19 cellular contexts compared by ENCODE assay signal in genomic region chr14:70902186-70902585, GRCh38. TPM values are rescaled to one million over a fixed set of nuclear protein-coding genes. Genes with fewer than 3 reads are reported as not detected.
DNase-seq lines count a peak whose midpoint lies in the region; ATAC-seq and TF ChIP-seq lines count a peak whose summit lies in the region.
"Had no signal": no experiment of that assay in that cellular context is flagged by ENCODE, and none has a peak within 500 bp of the region (broad histone marks: within the 10 kb centered on the region; RNA-seq: fewer than 3 reads in every experiment).

No MANE protein-coding gene starts in this region.

- H3K9me3 ChIP-seq in SK-N-SH (no peaks in the 10 kb centered on the region), psoas muscle (no peaks in the 10 kb centered on the region)

- no peak overlapping the region for H3K4me2 ChIP-seq in SK-N-SH
- H3K4me2 ChIP-seq: KMS-11 had no signal

- H3K4me3 Mint-ChIP-seq in activated naive CD4-positive, alpha-beta T cell treated with anti-CD3 and anti-CD28 coated beads for 36 hours = no peak overlapping the region
- no peak overlapping the region for H3K4me3 Mint-ChIP-seq in activated naive CD4-positive, alpha-beta T cell treated with anti-CD3 and anti-CD28 coated beads, Interleukin-2, amount 10 ng/mL, durations not matched to agents 7 days and 5 days
- H3K4me3 Mint-ChIP-seq in chondrocyte (ENCODE audit: unreplicated experiment) = no peak overlapping the region
- H3K4me3 Mint-ChIP-seq: B cell; CD4-positive, CD25-positive, alpha-beta regulatory T cell had no signal

- H3K36me3 ChIP-seq in SK-N-SH (replicated peaks in 1 of 2; ENCODE audit: control insufficient read depth in 1 of 2, insufficient read depth in 2 of 2, low read length in 1 of 2) (no peaks in the 10 kb centered on the region), psoas muscle (ENCODE audit: insufficient read depth in 1 of 2, low read depth in 1 of 2) (no peaks in the 10 kb centered on the region)

- POLR2A ChIA-PET in SK-N-SH (lab: Yijun Ruan, JAX) = no interaction called here

- H3K4me1 Mint-ChIP-seq in activated naive CD4-positive, alpha-beta T cell treated with anti-CD3 and anti-CD28 coated beads for 36 hours (ENCODE audit: low read depth) = peaks cover 58% of the 10 kb centered on the region
- peaks cover 25% of the 10 kb centered on the region for H3K4me1 Mint-ChIP-seq in activated naive CD4-positive, alpha-beta T cell treated with anti-CD3 and anti-CD28 coated beads, Interleukin-2, amount 10 ng/mL, durations not matched to agents 7 days and 5 days
- H3K4me1 Mint-ChIP-seq in chondrocyte (ENCODE audit: low read depth) = peaks cover 48% of the 10 kb centered on the region

- peaks cover 12% of the 10 kb centered on the region for H3F3A ChIP-seq in SK-N-SH (replicated peaks; ENCODE audit: insufficient read depth)

- H3K27me3 ChIP-seq in SK-N-SH (ENCODE audit: insufficient read depth) = no peaks in the 10 kb centered on the region
- H3K27me3 ChIP-seq in psoas muscle (ENCODE audit: insufficient read depth in 3 of 3, low read length in 2 of 3) = no peaks in the 10 kb centered on the region

- no peaks in the 10 kb centered on the region for H3K9me3 Mint-ChIP-seq in activated naive CD4-positive, alpha-beta T cell treated with anti-CD3 and anti-CD28 coated beads for 36 hours
- H3K9me3 Mint-ChIP-seq in activated naive CD4-positive, alpha-beta T cell treated with anti-CD3 and anti-CD28 coated beads, Interleukin-2, amount 10 ng/mL, durations not matched to agents 7 days and 5 days = no peaks in the 10 kb centered on the region
- H3K9me3 Mint-ChIP-seq in chondrocyte (ENCODE audit: low read depth) = no peaks in the 10 kb centered on the region
- H3K9me3 Mint-ChIP-seq: HFFc6 had no signal

- H3K36me3 Mint-ChIP-seq in activated naive CD4-positive, alpha-beta T cell treated with anti-CD3 and anti-CD28 coated beads for 36 hours (ENCODE audit: low read depth) = no peaks in the 10 kb centered on the region
- no peaks in the 10 kb centered on the region for H3K36me3 Mint-ChIP-seq in activated naive CD4-positive, alpha-beta T cell treated with anti-CD3 and anti-CD28 coated beads, Interleukin-2, amount 10 ng/mL, durations not matched to agents 7 days and 5 days
- no peaks in the 10 kb centered on the region for H3K36me3 Mint-ChIP-seq in chondrocyte (ENCODE audit: low read depth)
- H3K36me3 Mint-ChIP-seq: CD4-positive, CD25-positive, alpha-beta regulatory T cell had no signal

- H3K27me3 Mint-ChIP-seq in activated naive CD4-positive, alpha-beta T cell treated with anti-CD3 and anti-CD28 coated beads for 36 hours (ENCODE audit: low read depth) = no peaks in the 10 kb centered on the region
- H3K27me3 Mint-ChIP-seq in activated naive CD4-positive, alpha-beta T cell treated with anti-CD3 and anti-CD28 coated beads, Interleukin-2, amount 10 ng/mL, durations not matched to agents 7 days and 5 days = peaks cover 5% of the 10 kb centered on the region
- no peaks in the 10 kb centered on the region for H3K27me3 Mint-ChIP-seq in chondrocyte (ENCODE audit: low read depth)
- H3K27me3 Mint-ChIP-seq: B cell had no signal

- no peaks in the 10 kb centered on the region for H4K20me1 ChIP-seq in SK-N-SH (ENCODE audit: insufficient read depth)

- peak overlapping the region in 1 of 2 experiments; percentile 86; a peak in 2 of 4 replicates for H3K27ac ChIP-seq in SK-N-SH (ENCODE audit: low read depth in 2 of 2, low read length in 1 of 2)
- no peak overlapping the region for H3K27ac ChIP-seq in psoas muscle
- H3K27ac ChIP-seq: 22Rv1, KMS-11, RWPE1 had no signal

- intact Hi-C loops in activated naive CD4-positive, alpha-beta T cell treated with anti-CD3 and anti-CD28 coated beads for 36 hours (cut with micrococcal nuclease) = loop anchor here (1.0 kb wide), 3 partner anchors 8 to 32 kb away; no protein-coding TSS in a partner anchor
- intact Hi-C loops in psoas muscle (cut with DNase I) = loop anchor here in 1 of 2 donors (10.0 kb wide), 1 partner anchor 77 kb away; no protein-coding TSS in a partner anchor

- no peak for TF ChIP-seq EP300 in SK-N-SH (IDR thresholded peaks at IDR 0.05; ENCODE audit: borderline replicate concordance in 1 of 2, low read depth in 1 of 2, low read length in 1 of 2)

- H3K79me2 ChIP-seq in SK-N-SH (ENCODE audit: insufficient read depth) = 0 out of 2 replicates have a peak, but pooled peaks cover 7% of the 10 kb centered on the region

- WGBS in SK-N-SH (ENCODE audit: low lambda C conversion rate) = 88% methylated on average over 1 of the region's 1 CpG
- WGBS in psoas muscle, 3 donors = 100% methylated on average over 1 of the region's 1 CpG

- TF ChIP-seq CTCF in SK-N-SH (IDR thresholded peaks at IDR 0.05) (no peak), chondrocyte (IDR thresholded peaks at IDR 0.05) (no peak), psoas muscle (IDR thresholded peaks at IDR 0.05) (no peak)

- no peak for TF ChIP-seq RAD21 in SK-N-SH (IDR thresholded peaks at IDR 0.05; ENCODE audit: low read length)

- CTCF ChIA-PET in SK-N-SH (lab: Yijun Ruan, JAX) = interaction anchor here (1.5 to 2.3 kb wide), 2 partner anchors 70 to 85 kb away, joined by 3 to 8 read pairs; no protein-coding TSS in a partner anchor
- CTCF ChIA-PET in activated naive CD4-positive, alpha-beta T cell treated with anti-CD3 and anti-CD28 coated beads for 36 hours (lab: Charles Lee) = interaction anchor here (0.6 to 6.7 kb wide), 14 partner anchors 9 to 528 kb away, joined by 3 to 50 read pairs (median 4); no protein-coding TSS in a partner anchor
- CTCF ChIA-PET in activated naive CD4-positive, alpha-beta T cell treated with anti-CD3 and anti-CD28 coated beads, Interleukin-2, amount 10 ng/mL, durations not matched to agents 7 days and 5 days (lab: Charles Lee) = interaction anchor here (1.2 to 9.4 kb wide), 3 partner anchors 16 to 84 kb away, joined by 3 to 128 read pairs (median 7); no protein-coding TSS in a partner anchor

- H3K9me2 ChIP-seq in SK-N-SH = no peaks in the 10 kb centered on the region

- H3K4me3 ChIP-seq in SK-N-SH (ENCODE audit: low read depth in 2 of 2, low read length in 1 of 2) (no peak overlapping the region), psoas muscle (no peak overlapping the region)

- peak overlapping the region; percentile 52 for H3K27ac Mint-ChIP-seq in activated naive CD4-positive, alpha-beta T cell treated with anti-CD3 and anti-CD28 coated beads for 36 hours
- no peak overlapping the region for H3K27ac Mint-ChIP-seq in activated naive CD4-positive, alpha-beta T cell treated with anti-CD3 and anti-CD28 coated beads, Interleukin-2, amount 10 ng/mL, durations not matched to agents 7 days and 5 days
- H3K27ac Mint-ChIP-seq in chondrocyte (ENCODE audit: unreplicated experiment) = peak overlapping the region; percentile 97
- H3K27ac Mint-ChIP-seq: B cell had no signal

- H2AFZ ChIP-seq in SK-N-SH (ENCODE audit: low read depth) = 0 out of 2 replicates have a peak overlapping the region, but pooled peaks have one; percentile 26

- DNase-seq in SK-N-SH (no peak), chondrocyte (ENCODE audit: low spot score) (no peak), psoas muscle (no peak), NCI-H1048 (lab: John Stamatoyannopoulos, UW) (no peak), H4 (ENCODE audit: low spot score) (no peak)
- no peak for DNase-seq in activated naive CD4-positive, alpha-beta T cell treated with anti-CD3 and anti-CD28 coated beads for 36 hours
- no peak for DNase-seq in activated naive CD4-positive, alpha-beta T cell treated with anti-CD3 and anti-CD28 coated beads, Interleukin-2, amount 10 ng/mL, durations not matched to agents 7 days and 5 days
- DNase-seq: CD4-positive, CD25-positive, alpha-beta regulatory T cell; EL; HFFc6; NCI-H1436 treated with DMSO at 0.1 percent for 48 hours; NCI-H2029 treated with DMSO at 0.1 percent for 48 hours; NCI-H2171 treated with DMSO at 0.1 percent for 48 hours; NCI-H748 treated with DMSO at 0.1 percent for 48 hours had no signal

- H3K9ac ChIP-seq in SK-N-SH = no peak overlapping the region
- H3K9ac ChIP-seq: KMS-11 had no signal

- peaks cover 2 to 38% of the 10 kb centered on the region in 2 experiments; a peak in 3 of 4 replicates for H3K4me1 ChIP-seq in SK-N-SH (ENCODE audit: control insufficient read depth in 1 of 2, insufficient read depth in 2 of 2, low read depth in 1 of 2, low read length in 1 of 2)
- peaks cover 7% of the 10 kb centered on the region for H3K4me1 ChIP-seq in psoas muscle

- ATAC-seq in SK-N-SH treated with all-trans-retinoic acid at 6 μM for 48 hours (no peak), psoas muscle (no peak)

TF ChIP-seq in SK-N-SH, 30 proteins besides CTCF, POLR2A, EP300 and RAD21:
- TF ChIP-seq SMC3 (IDR thresholded peaks at IDR 0.05; ENCODE audit: low read depth, low read length) = no peak
- TF ChIP-seq TEAD4 (IDR thresholded peaks at IDR 0.05; ENCODE audit: borderline replicate concordance, insufficient read depth) = no peak
- no peak for TF ChIP-seq CHD2 (IDR thresholded peaks at IDR 0.05; ENCODE audit: low read length, partially characterized antibody)

TF ChIP-seq in SK-N-SH treated with all-trans-retinoic acid at 6 μM for 48 hours, 23 proteins besides CTCF, POLR2A, EP300 and RAD21 (continues in another document):
- TF ChIP-seq, protein P1, sequence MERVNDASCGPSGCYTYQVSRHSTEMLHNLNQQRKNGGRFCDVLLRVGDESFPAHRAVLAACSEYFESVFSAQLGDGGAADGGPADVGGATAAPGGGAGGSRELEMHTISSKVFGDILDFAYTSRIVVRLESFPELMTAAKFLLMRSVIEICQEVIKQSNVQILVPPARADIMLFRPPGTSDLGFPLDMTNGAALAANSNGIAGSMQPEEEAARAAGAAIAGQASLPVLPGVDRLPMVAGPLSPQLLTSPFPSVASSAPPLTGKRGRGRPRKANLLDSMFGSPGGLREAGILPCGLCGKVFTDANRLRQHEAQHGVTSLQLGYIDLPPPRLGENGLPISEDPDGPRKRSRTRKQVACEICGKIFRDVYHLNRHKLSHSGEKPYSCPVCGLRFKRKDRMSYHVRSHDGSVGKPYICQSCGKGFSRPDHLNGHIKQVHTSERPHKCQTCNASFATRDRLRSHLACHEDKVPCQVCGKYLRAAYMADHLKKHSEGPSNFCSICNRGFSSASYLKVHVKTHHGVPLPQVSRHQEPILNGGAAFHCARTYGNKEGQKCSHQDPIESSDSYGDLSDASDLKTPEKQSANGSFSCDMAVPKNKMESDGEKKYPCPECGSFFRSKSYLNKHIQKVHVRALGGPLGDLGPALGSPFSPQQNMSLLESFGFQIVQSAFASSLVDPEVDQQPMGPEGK (CRISPR knock-in tag; IDR thresholded peaks at IDR 0.05; ENCODE audit: borderline replicate concordance) = no peak
- no peak for TF ChIP-seq ZNF70 (CRISPR knock-in tag; IDR thresholded peaks at IDR 0.05)
- no peak for TF ChIP-seq ESRRG (CRISPR knock-in tag; IDR thresholded peaks at IDR 0.05)
- no peak for TF ChIP-seq PPARA (CRISPR knock-in tag; IDR thresholded peaks at IDR 0.05; ENCODE audit: borderline replicate concordance)
- no peak for TF ChIP-seq SNAI2 (CRISPR knock-in tag; IDR thresholded peaks at IDR 0.05)

RNA-seq across cellular contexts. Expression of gene PCNX1, which starts 5.1 kb away (rescaled TPM):
- polyA plus RNA-seq in SK-N-SH (2012; rRNA removed) (9.4 and 13.6 TPM in 2 replicates), psoas muscle (10 to 100 TPM in 1 of 3 donors, 1 to 10 TPM in 2; 5.2 to 11.7 (median 5.4) TPM)
- polyA plus RNA-seq in SK-N-SH (2012; cell fraction: cytosol; rRNA removed) = 9.1 and 10.1 TPM in 2 replicates
- 21.1 and 30.6 TPM in 2 replicates for polyA plus RNA-seq in SK-N-SH (2012; cell fraction: nucleus; rRNA removed)
- total RNA-seq in activated naive CD4-positive, alpha-beta T cell treated with anti-CD3 and anti-CD28 coated beads for 36 hours = 10 to 100 TPM; 51.9 to 63.1 TPM
- total RNA-seq in chondrocyte (54.3 to 69.5 TPM (median 62.4 TPM) in 3 replicates), psoas muscle (10 to 100 TPM; 29.1 to 48.1 (median 41.4) TPM)
- 18.5 and 22.2 TPM in 2 replicates for total RNA-seq in H4 (2014; rRNA removed; shearing (Covaris generic))
